19 cellular contexts compared by ENCODE assay signal in genomic region chr11:27421819-27422494, GRCh38. TPM values are rescaled to one million over a fixed set of nuclear protein-coding genes. Genes with fewer than 3 reads are reported as not detected.
DNase-seq lines count a peak whose midpoint lies in the region; ATAC-seq, FAIRE-seq and TF ChIP-seq lines count a peak whose summit lies in the region.
"Had no signal": no experiment of that assay in that cellular context is flagged by ENCODE, and none has a peak within 500 bp of the region (broad histone marks: within the 10 kb centered on the region; RNA-seq: fewer than 3 reads in every experiment).

No MANE protein-coding gene starts in this region.

- no peak for ATAC-seq in right cardiac atrium
- no peak for ATAC-seq in GM18907 (IDR thresholded peaks at IDR 0.05; ENCODE audit: unreplicated experiment)
- ATAC-seq: effector memory CD8-positive, alpha-beta T cell had no signal

- H4K20me1 ChIP-seq in astrocyte (ENCODE audit: insufficient read depth, low read length) = peaks cover 32% of the 10 kb centered on the region
- H4K20me1 ChIP-seq: BLaER1 had no signal

- peak; percentile 29 for FAIRE-seq in astrocyte (lab: Jason Lieb, UNC)

- peaks cover 5% of the 10 kb centered on the region for H3K36me3 Mint-ChIP-seq in astrocyte (ENCODE audit: low read depth, unreplicated experiment)

- no peak overlapping the region for H3K9ac ChIP-seq in astrocyte (ENCODE audit: low read length)
- H3K9ac ChIP-seq: BLaER1 had no signal

- H3K79me2 ChIP-seq in astrocyte (ENCODE audit: insufficient read depth, low read length) = peaks cover 89% of the 10 kb centered on the region

- no peak overlapping the region for H3K4me3 Mint-ChIP-seq in astrocyte (ENCODE audit: unreplicated experiment)
- H3K4me3 Mint-ChIP-seq: activated naive CD4-positive, alpha-beta T cell treated with anti-CD3 and anti-CD28 coated beads for 36 hours; effector memory CD8-positive, alpha-beta T cell had no signal

- H3K27ac Mint-ChIP-seq in astrocyte (ENCODE audit: unreplicated experiment) = no peak overlapping the region
- H3K27ac Mint-ChIP-seq: activated naive CD4-positive, alpha-beta T cell treated with anti-CD3 and anti-CD28 coated beads for 36 hours; effector memory CD8-positive, alpha-beta T cell had no signal

- H3K4me1 ChIP-seq in astrocyte (ENCODE audit: insufficient read depth, low read length) = peaks cover 4% of the 10 kb centered on the region
- peaks cover 7% of the 10 kb centered on the region for H3K4me1 ChIP-seq in right cardiac atrium (ENCODE audit: control insufficient read depth, insufficient read depth, low read length)
- peaks cover 0 to 52% (median 26%) of the 10 kb centered on the region in 4 donors for H3K4me1 ChIP-seq in stomach

- H2AFZ ChIP-seq in astrocyte (ENCODE audit: low read depth, low read length) = no peak overlapping the region

- H3K9me3 Mint-ChIP-seq in astrocyte (ENCODE audit: unreplicated experiment) = no peaks in the 10 kb centered on the region
- H3K9me3 Mint-ChIP-seq: activated naive CD4-positive, alpha-beta T cell treated with anti-CD3 and anti-CD28 coated beads for 36 hours; effector memory CD8-positive, alpha-beta T cell had no signal

- H3K36me3 ChIP-seq in astrocyte (ENCODE audit: insufficient read depth, low read length) (no peaks in the 10 kb centered on the region), stomach (no peaks in the 10 kb centered on the region)
- H3K36me3 ChIP-seq: BLaER1, neutrophil had no signal

- no peak overlapping the region for H3K4me3 ChIP-seq in astrocyte (ENCODE audit: insufficient read depth, low read depth, low read length)
- H3K4me3 ChIP-seq in right cardiac atrium (ENCODE audit: low read length) = no peak overlapping the region
- H3K4me3 ChIP-seq in stomach = no peak overlapping the region
- H3K4me3 ChIP-seq: BLaER1 had no signal

- no peak overlapping the region for H3K4me2 ChIP-seq in astrocyte (ENCODE audit: low read length)
- H3K4me2 ChIP-seq: BLaER1 had no signal

- WGBS in right cardiac atrium = 54% methylated on average over 9 of the region's 9 CpGs
- WGBS in stomach, 5 donors = 68 to 73% (median 71%) methylated on average over 9 of the region's 9 CpGs

- no peaks in the 10 kb centered on the region for H3K9me3 ChIP-seq in astrocyte (ENCODE audit: insufficient read depth, low read depth, low read length)
- H3K9me3 ChIP-seq in right cardiac atrium (ENCODE audit: control insufficient read depth, low read length) = no peaks in the 10 kb centered on the region
- no peaks in the 10 kb centered on the region for H3K9me3 ChIP-seq in stomach
- H3K9me3 ChIP-seq: BLaER1, neutrophil had no signal

- intact Hi-C loops in right cardiac atrium (cut with DNase I) (no loop called here), stomach (cut with DNase I; ENCODE audit: low total_unique reads) (no loop called here)

- TF ChIP-seq CTCF in astrocyte (IDR thresholded peaks at IDR 0.05; ENCODE audit: insufficient read depth, low read depth, low read length) (no peak), stomach (IDR thresholded peaks at IDR 0.05) (no peak)

- no peak for TF ChIP-seq POLR2A in stomach (IDR thresholded peaks at IDR 0.05)

- TF ChIP-seq EP300 in stomach (IDR thresholded peaks at IDR 0.05) = no peak

- H3K4me1 Mint-ChIP-seq in astrocyte (ENCODE audit: low read depth, unreplicated experiment) = peaks cover 39% of the 10 kb centered on the region

- DNase-seq in NCI-H1930 (lab: John Stamatoyannopoulos, UW) (peak; percentile 68 to 78), astrocyte (ENCODE audit: low read depth) (no peak), right cardiac atrium (no peak), stomach (no peak), SKM-1 treated with dmso at 0.1 percent for 144 hours (lab: John Stamatoyannopoulos, UW; ENCODE audit: unreplicated experiment) (no peak), inferior parietal cortex (ENCODE audit: extremely low spot score) (no peak)
- DNase-seq: activated CD8-positive, alpha-beta memory T cell treated with anti-CD3 and anti-CD28 coated beads, Interleukin-2, amount 50 U/mL, for 48 hours; activated naive CD4-positive, alpha-beta T cell treated with anti-CD3 and anti-CD28 coated beads for 36 hours; DND-41; effector memory CD8-positive, alpha-beta T cell; foreskin fibroblast; Karpas-422; NCI-H1417 treated with DMSO at 0.1 percent for 48 hours; NCI-H446 treated with DMSO at 0.1 percent for 48 hours; stimulated activated naive CD4-positive, alpha-beta T cell treated with Interleukin-2 at 50 U/mL for 16 hours had no signal

- H3K27ac ChIP-seq in astrocyte (ENCODE audit: low read depth, low read length) (no peak overlapping the region), right cardiac atrium (ENCODE audit: low read length) (peak overlapping the region; percentile 68), stomach (peak overlapping the region in 3 of 5 donors; percentile 43 to 69 (median 57))
- H3K27ac ChIP-seq: BLaER1, neutrophil had no signal

- no peaks in the 10 kb centered on the region for H3K27me3 Mint-ChIP-seq in astrocyte (ENCODE audit: low read depth, unreplicated experiment)
- H3K27me3 Mint-ChIP-seq: effector memory CD8-positive, alpha-beta T cell had no signal

- no peaks in the 10 kb centered on the region for H3K27me3 ChIP-seq in astrocyte (ENCODE audit: insufficient read depth, low read length)
- no peaks in the 10 kb centered on the region for H3K27me3 ChIP-seq in right cardiac atrium (ENCODE audit: control insufficient read depth, insufficient read depth)
- H3K27me3 ChIP-seq in stomach = no peaks in the 10 kb centered on the region
- H3K27me3 ChIP-seq: BLaER1, neutrophil had no signal

RNA-seq across cellular contexts. Expression of gene LGR4, which starts 50.6 kb away (rescaled TPM):
- total RNA-seq in astrocyte (50.0 and 54.6 TPM in 2 replicates), right cardiac atrium (10 to 100 TPM; 41.0 to 50.6 (median 42.9) TPM), stomach (100 to 1,000 TPM in 1 of 5 donors, 10 to 100 TPM in 4; 29.2 to 236 (median 57.9) TPM)
- polyA plus RNA-seq in right cardiac atrium (16.0 TPM), stomach (1 to 10 TPM; 5.6 to 7.6 (median 6.6) TPM)
- total RNA-seq: T-helper 1 cell treated with Interleukin-12 subunit alpha and Interleukin-12 subunit beta and Interleukin-4 antibody, amounts not matched to agents 30 ng/mL and 1 ng/mL, for 36 hours had no signal

RNA-seq across cellular contexts. Expression of gene CCDC34, which starts 58.9 kb away (rescaled TPM):
- total RNA-seq in astrocyte (11.7 and 12.8 TPM in 2 replicates), right cardiac atrium (1 to 10 TPM; 3.3 to 4.4 (median 4.1) TPM), stomach (10 to 100 TPM in 1 of 5 donors, 1 to 10 TPM in 2, under 1 TPM in 1, not detected in 1; 0.89 to 65.8 (median 6.0) TPM)
- polyA plus RNA-seq in right cardiac atrium (2.1 TPM), stomach (10 to 100 TPM in 2 of 3 donors, 1 to 10 TPM in 1; 7.0 to 25.2 (median 11.7) TPM)

Comparison
In these comparisons a context has a peak if more than half of its experiments do, and no peak if none do; other contexts are left out.
1. DNase-seq: peak in NCI-H1930 (2 of 2); none in astrocyte (single experiment), right cardiac atrium (0 of 3), stomach (single experiment), SKM-1 treated with dmso at 0.1 percent for 144 hours (single experiment) and inferior parietal cortex (single experiment).